7 cellular contexts compared by ENCODE assay signal in the genomic region with DNA sequence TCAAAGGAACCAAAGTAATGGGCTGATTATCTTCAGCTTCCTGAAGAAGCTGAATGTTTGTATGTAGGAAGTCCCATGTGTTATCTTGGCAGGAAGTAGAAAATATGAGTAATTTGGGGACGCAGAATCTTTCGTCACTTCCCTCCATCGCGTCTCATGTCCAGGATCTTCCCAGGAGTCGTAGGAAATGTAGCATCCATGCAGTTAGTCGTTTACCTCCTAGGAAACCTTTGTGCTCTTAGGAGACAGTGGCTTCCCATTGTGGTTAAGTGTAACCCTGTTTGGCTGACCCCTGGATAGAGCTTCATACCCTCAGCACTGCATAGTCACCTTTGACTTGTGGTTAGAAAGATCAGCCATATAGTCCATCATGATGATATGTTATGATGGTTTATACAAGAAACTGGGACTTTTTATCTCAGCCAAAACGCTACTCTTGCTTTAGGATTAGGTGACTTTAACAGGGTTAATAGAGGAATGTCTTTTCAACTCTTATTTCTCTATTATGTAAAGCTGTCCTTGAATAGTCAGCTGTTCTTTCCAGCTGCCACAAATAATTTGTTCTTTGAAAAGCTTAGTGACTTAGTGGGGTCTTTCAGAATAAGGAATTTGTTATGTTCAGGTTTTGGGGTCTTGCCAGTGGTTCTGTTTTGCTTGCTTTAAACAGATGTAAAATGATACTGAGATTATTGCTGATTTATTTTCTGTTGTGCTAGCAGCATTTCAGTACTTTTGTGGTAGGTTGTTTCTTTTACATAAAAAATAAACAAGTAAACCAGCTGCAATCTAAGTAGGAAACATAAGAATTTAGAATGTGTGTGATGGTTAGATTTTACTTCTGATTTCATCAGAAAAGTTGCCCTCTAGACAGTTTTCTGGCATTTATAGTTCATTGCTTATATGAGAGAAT.
DNase-seq lines count a peak whose midpoint lies in the region; ATAC-seq, FAIRE-seq and TF ChIP-seq lines count a peak whose summit lies in the region.

No MANE protein-coding gene starts in this region.

- ATAC-seq in HG03469 (IDR thresholded peaks at IDR 0.05; ENCODE audit: unreplicated experiment) (no peak), GM18520 (IDR thresholded peaks at IDR 0.05; ENCODE audit: unreplicated experiment) (no peak)

- H3K4me1 ChIP-seq in esophagus (ENCODE audit: control insufficient read depth in 2 of 2, insufficient read depth in 2 of 2, low read length in 1 of 2), result peaks cover 0 to 2% of the 10 kb centered on the region in 2 donors

- no peak overlapping the region for H3K4me3 ChIP-seq in esophagus (ENCODE audit: low read depth in 1 of 2, low read length in 2 of 2)

- WGBS in esophagus, 2 donors, result 47 to 54% methylated on average over 7 of the region's 7 CpGs

- peak overlapping the region; percentile 94 for H3K27ac Mint-ChIP-seq in T-helper 1 cell treated with Interleukin-12 subunit alpha and Interleukin-12 subunit beta and Interleukin-4 antibody, amounts not matched to agents 30 μg/mL and 1 μg/mL, for 36 hours
- H3K27ac Mint-ChIP-seq in progenitor cell of endocrine pancreas, result no peak overlapping the region

- H3K27me3 Mint-ChIP-seq in T-helper 1 cell treated with Interleukin-12 subunit alpha and Interleukin-12 subunit beta and Interleukin-4 antibody, amounts not matched to agents 30 μg/mL and 1 μg/mL, for 36 hours (ENCODE audit: low read depth), result no peaks in the 10 kb centered on the region
- H3K27me3 Mint-ChIP-seq in progenitor cell of endocrine pancreas, result no peaks in the 10 kb centered on the region

- peak overlapping the region; percentile 74 for H3K4me3 Mint-ChIP-seq in T-helper 1 cell treated with Interleukin-12 subunit alpha and Interleukin-12 subunit beta and Interleukin-4 antibody, amounts not matched to agents 30 μg/mL and 1 μg/mL, for 36 hours
- no peak overlapping the region for H3K4me3 Mint-ChIP-seq in progenitor cell of endocrine pancreas (ENCODE audit: low read depth)

- H3K9me3 Mint-ChIP-seq in T-helper 1 cell treated with Interleukin-12 subunit alpha and Interleukin-12 subunit beta and Interleukin-4 antibody, amounts not matched to agents 30 μg/mL and 1 μg/mL, for 36 hours, result no peaks in the 10 kb centered on the region
- no peaks in the 10 kb centered on the region for H3K9me3 Mint-ChIP-seq in progenitor cell of endocrine pancreas (ENCODE audit: low read depth)

- H3K36me3 Mint-ChIP-seq in T-helper 1 cell treated with Interleukin-12 subunit alpha and Interleukin-12 subunit beta and Interleukin-4 antibody, amounts not matched to agents 30 μg/mL and 1 μg/mL, for 36 hours (ENCODE audit: low read depth), result peaks cover 28% of the 10 kb centered on the region
- peaks cover 9% of the 10 kb centered on the region for H3K36me3 Mint-ChIP-seq in progenitor cell of endocrine pancreas (ENCODE audit: insufficient read depth)

- H3K27ac ChIP-seq in esophagus (ENCODE audit: low read depth in 2 of 2, low read length in 1 of 2), result peak overlapping the region; percentile 12 to 60

- no peak for TF ChIP-seq CTCF in progenitor cell of endocrine pancreas (IDR thresholded peaks at IDR 0.05; ENCODE audit: unreplicated experiment)

- H3K36me3 ChIP-seq in esophagus (ENCODE audit: control insufficient read depth in 2 of 2, insufficient read depth in 2 of 2, low read length in 1 of 2), result peaks cover 0 to 2% of the 10 kb centered on the region in 2 donors

- peak; percentile 90 for FAIRE-seq in GM19239 (lab: Jason Lieb, UNC)

- H3K4me1 Mint-ChIP-seq in T-helper 1 cell treated with Interleukin-12 subunit alpha and Interleukin-12 subunit beta and Interleukin-4 antibody, amounts not matched to agents 30 μg/mL and 1 μg/mL, for 36 hours (ENCODE audit: low read depth), result peaks cover 55% of the 10 kb centered on the region
- peaks cover 42% of the 10 kb centered on the region for H3K4me1 Mint-ChIP-seq in progenitor cell of endocrine pancreas (ENCODE audit: low read depth)

- H3K9me3 ChIP-seq in esophagus (ENCODE audit: control insufficient read depth in 2 of 2, insufficient read depth in 1 of 2, low read depth in 1 of 2, low read length in 1 of 2), result no peaks in the 10 kb centered on the region

- DNase-seq in GM19239 (ENCODE audit: insufficient read length, low spot score) (no peak), progenitor cell of endocrine pancreas (ENCODE audit: low spot score, unreplicated experiment) (no peak)
- peak; percentile 14 for DNase-seq in stimulated activated CD8-positive, alpha-beta memory T cell treated with anti-CD3 and anti-CD28 coated beads, Interleukin-12 subunit alpha, Interleukin-12 subunit beta, amount 100 ng/mL, for 4 hours (ENCODE audit: low read depth)

- H3K27me3 ChIP-seq in esophagus (ENCODE audit: control insufficient read depth in 1 of 2, insufficient read depth in 2 of 2, low read length in 2 of 2), result no peaks in the 10 kb centered on the region
